In genomic region chr18:55444496-55444895, GRCh38 we compare ENCODE assay signal across 25 cellular contexts.
"Had no signal": no experiment of that assay in that cellular context is flagged by ENCODE, and none has a peak within 500 bp of the region (broad histone marks: within the 10 kb centered on the region; RNA-seq: fewer than 3 reads in every experiment).

No MANE protein-coding gene starts in this region.

- H3K36me3 ChIP-seq: heart right ventricle, left lung, pancreas, right lobe of liver, tibial artery had no signal

- H3K9me3 ChIP-seq: pancreas, right lobe of liver, testis, tibial artery had no signal

- H3K27me3 ChIP-seq: dorsolateral prefrontal cortex, heart right ventricle, left lung, pancreas, right lobe of liver, testis, tibial artery had no signal

- H3K9me3 Mint-ChIP-seq: natural killer cell had no signal

- FAIRE-seq: colon, islet of Langerhans, pancreas had no signal

- H3K36me3 Mint-ChIP-seq: natural killer cell had no signal

- DNase-seq: dorsolateral prefrontal cortex; effector CD4-positive, alpha-beta T cell; foreskin melanocyte; glutamatergic neuron; heart right ventricle; hippocampal formation; left cardiac atrium; left lung; natural killer cell; occipital lobe; pancreas; right lobe of liver; stimulated activated CD4-positive, alpha-beta T cell treated with anti-CD3 and anti-CD28 coated beads, Interleukin-12 subunit alpha, Interleukin-12 subunit beta, amount 100 ng/mL, for 4 hours; stimulated activated CD4-positive, alpha-beta T cell treated with anti-CD3 and anti-CD28 coated beads, Interleukin-1b, Interleukin-23, amount 100 ng/mL, for 48 hours; stimulated activated CD4-positive, alpha-beta T cell treated with anti-CD3 and anti-CD28 coated beads, Interleukin-4, amount 100 ng/mL, for 1 hour; stimulated activated CD8-positive, alpha-beta memory T cell treated with anti-CD3 and anti-CD28 coated beads, Interleukin-4, amount 100 ng/mL, for 48 hours; stimulated activated naive CD4-positive, alpha-beta T cell treated with Interleukin-2 at 50 U/mL for 16 hours; substantia nigra; testis; tibial artery had no signal

- H3K4me3 Mint-ChIP-seq: natural killer cell, type B pancreatic cell had no signal

- H3K4me3 ChIP-seq: dorsolateral prefrontal cortex, heart right ventricle, left lung, pancreas, right lobe of liver, smooth muscle cell, testis, tibial artery had no signal

- H3K27ac Mint-ChIP-seq: natural killer cell, progenitor cell of endocrine pancreas, type B pancreatic cell had no signal

- H3K27ac ChIP-seq: heart right ventricle, left lung, pancreas, right lobe of liver, testis, tibial artery had no signal

- ATAC-seq: heart right ventricle, left cardiac atrium, left lung, natural killer cell, pancreas, right lobe of liver had no signal

- H3K4me2 ChIP-seq: smooth muscle cell had no signal

- H3K4me1 ChIP-seq: left lung, pancreas, right lobe of liver, testis had no signal

- H3K4me1 Mint-ChIP-seq: natural killer cell had no signal

- H3K27me3 Mint-ChIP-seq: progenitor cell of endocrine pancreas, type B pancreatic cell had no signal
